8 cellular contexts compared by ENCODE assay signal in the genomic region with DNA sequence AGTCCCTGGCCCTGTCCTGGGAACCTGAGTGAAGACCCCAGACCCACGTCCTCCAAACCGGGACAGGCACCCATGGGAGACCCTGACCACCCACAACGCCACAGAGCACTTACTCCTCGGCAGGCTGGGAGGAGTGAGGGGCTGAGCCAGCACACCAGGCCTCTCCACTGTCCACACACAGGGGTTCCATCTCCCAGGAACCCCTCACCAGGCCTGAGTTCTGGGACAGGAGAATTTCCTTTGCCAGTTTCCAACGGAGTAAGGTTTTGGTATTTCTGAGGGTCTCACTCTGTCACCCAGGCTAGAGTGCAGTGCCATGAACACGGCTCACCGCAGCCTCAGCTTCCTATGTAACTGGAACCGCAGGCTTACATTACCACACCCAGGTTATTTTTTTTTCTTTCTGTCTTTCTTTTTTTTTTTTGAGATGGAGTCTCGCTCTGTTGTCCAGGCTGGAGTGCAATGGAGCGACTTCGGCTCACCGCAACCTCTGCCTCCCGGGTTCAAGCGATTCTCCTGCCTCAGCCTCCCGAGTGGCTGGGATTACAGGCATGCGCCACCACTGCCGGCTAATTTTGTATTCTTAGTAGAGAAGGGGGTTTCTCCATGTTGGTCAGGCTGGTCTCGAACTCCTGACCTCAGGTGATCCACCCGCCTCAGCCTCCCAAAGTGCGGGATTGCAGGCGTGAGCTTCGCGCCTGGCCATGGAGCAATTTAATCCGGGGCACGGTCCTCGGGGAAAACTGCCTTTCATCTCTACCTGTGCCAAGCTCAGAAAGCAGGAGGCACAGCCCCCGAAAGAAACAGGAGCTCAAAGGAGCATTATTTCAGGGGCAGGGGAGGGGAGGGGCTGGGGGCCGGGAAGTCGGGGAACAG. TPM values are rescaled to one million over a fixed set of nuclear protein-coding genes. Genes with fewer than 3 reads are reported as not detected.
A peak's percentile ranks its signal among the peaks of the same experiment; 100 is the strongest.
DNase-seq lines count a peak whose midpoint lies in the region; ATAC-seq and TF ChIP-seq lines count a peak whose summit lies in the region.

No MANE protein-coding gene starts in this region.

- no TSS peak for BruUV-seq in MCF 10A (replicated peaks; lab: Mats Ljungman, UMichigan)

- H3K27me3 ChIP-seq in heart right ventricle, result no peaks in the 10 kb centered on the region
- H3K27me3 ChIP-seq in mesenchymal stem cell (ENCODE audit: control insufficient read depth in 1 of 2, insufficient read depth in 1 of 2, low read length in 2 of 2), result no peaks in the 10 kb centered on the region
- H3K27me3 ChIP-seq in uterus, result no peaks in the 10 kb centered on the region

- peaks cover 6% of the 10 kb centered on the region for H3K4me1 Mint-ChIP-seq in MCF 10A (ENCODE audit: insufficient read depth, unreplicated experiment)

- DNase-seq in heart right ventricle (no peak), cardiac septum (ENCODE audit: low spot score) (no peak), MCF 10A (ENCODE audit: unreplicated experiment) (no peak), mesenchymal stem cell (no peak), uterus (no peak)

- H4K91ac ChIP-seq in mesenchymal stem cell (ENCODE audit: low read length), result no peak overlapping the region

- intact Hi-C loops in heart right ventricle (cut with DNase I) (no loop called here), cardiac septum (cut with DNase I) (no loop called here), MCF 10A (cut with micrococcal nuclease) (no loop called here), uterus (cut with DNase I; ENCODE audit: low total_unique reads) (no loop called here)

- peak overlapping the region; percentile 72 for H3K4me3 Mint-ChIP-seq in MCF 10A (ENCODE audit: unreplicated experiment)

- peak overlapping the region in 1 of 2 experiments; percentile 3 for H2BK12ac ChIP-seq in mesenchymal stem cell (ENCODE audit: low read length in 2 of 2)

- peak overlapping the region in 1 of 2 experiments; percentile 79 for H3K14ac ChIP-seq in mesenchymal stem cell (ENCODE audit: low read length in 2 of 2)

- peaks cover 32% of the 10 kb centered on the region for H3K79me1 ChIP-seq in mesenchymal stem cell (replicated peaks; ENCODE audit: low read length, poor library complexity, severe bottlenecking)

- no peaks in the 10 kb centered on the region for H3K27me3 Mint-ChIP-seq in MCF 10A (ENCODE audit: insufficient read depth, unreplicated experiment)

- H3K9me3 ChIP-seq in heart right ventricle, result no peaks in the 10 kb centered on the region
- H3K9me3 ChIP-seq in mesenchymal stem cell (ENCODE audit: control insufficient read depth, low read length), result no peaks in the 10 kb centered on the region
- H3K9me3 ChIP-seq in uterus, result no peaks in the 10 kb centered on the region

- H3K9ac ChIP-seq in mesenchymal stem cell (ENCODE audit: low read length), result peak overlapping the region; percentile 84

- POLR2A ChIA-PET in MCF 10A (lab: Yijun Ruan, JAX), result interaction anchor here (0.9 to 1.3 kb wide), 4 partner anchors 9 to 45 kb away, joined by 3 to 7 read pairs (median 5); a partner anchor contains a TSS

- no peak overlapping the region for H2BK5ac ChIP-seq in mesenchymal stem cell (ENCODE audit: low read depth, low read length, poor library complexity, severe bottlenecking)

- CTCF ChIA-PET in MCF 10A (lab: Yijun Ruan, JAX), result interaction anchor here (1.6 kb wide), 1 partner anchor 18 kb away, joined by 5 read pairs; no protein-coding TSS in a partner anchor

- no peak overlapping the region for H2AK5ac ChIP-seq in mesenchymal stem cell (ENCODE audit: low read length, severe bottlenecking)

- H3K4me1 ChIP-seq in heart right ventricle (peaks cover 0 to 52% (median 35%) of the 10 kb centered on the region in 9 donors), mesenchymal stem cell (ENCODE audit: control insufficient read depth, insufficient read depth, low read depth, low read length) (peaks cover 41% of the 10 kb centered on the region), uterus (no peaks in the 10 kb centered on the region)

- TF ChIP-seq CTCF in heart right ventricle (IDR thresholded peaks at IDR 0.05) (no peak), MCF 10A (IDR thresholded peaks at IDR 0.05; ENCODE audit: unreplicated experiment) (no peak), uterus (IDR thresholded peaks at IDR 0.05) (no peak)

- peak overlapping the region in 1 of 2 experiments; percentile 79 for H3K23ac ChIP-seq in mesenchymal stem cell (ENCODE audit: low read length in 2 of 2)

- H2BK15ac ChIP-seq in mesenchymal stem cell (ENCODE audit: low read depth, poor library complexity, severe bottlenecking), result no peak overlapping the region

- no peak overlapping the region for H4K8ac ChIP-seq in mesenchymal stem cell (ENCODE audit: low read length)

- H3K18ac ChIP-seq in mesenchymal stem cell (ENCODE audit: low read depth in 1 of 2, low read length in 2 of 2), result no peak overlapping the region

- H3K27ac Mint-ChIP-seq in MCF 10A (ENCODE audit: low read depth, unreplicated experiment), result no peak overlapping the region

- ATAC-seq in heart right ventricle (no peak), HG03039 (IDR thresholded peaks at IDR 0.05; ENCODE audit: unreplicated experiment) (no peak), HG02938 (IDR thresholded peaks at IDR 0.05; ENCODE audit: unreplicated experiment) (no peak), GM18907 (IDR thresholded peaks at IDR 0.05; ENCODE audit: unreplicated experiment) (no peak)

- peak overlapping the region in 6 of 10 donors; percentile 63 to 90 (median 80) for H3K27ac ChIP-seq in heart right ventricle
- H3K27ac ChIP-seq in mesenchymal stem cell (ENCODE audit: low read length, poor library complexity, severe bottlenecking), result no peak overlapping the region
- H3K27ac ChIP-seq in uterus, result no peak overlapping the region

- H3K36me3 ChIP-seq in heart right ventricle, result peaks cover 0 to 27% (median 13%) of the 10 kb centered on the region in 9 donors
- H3K36me3 ChIP-seq in mesenchymal stem cell (ENCODE audit: control insufficient read depth in 1 of 2, insufficient read depth in 2 of 2, low read depth in 1 of 2, low read length in 2 of 2), result peaks cover 17 to 34% of the 10 kb centered on the region in 2 experiments
- H3K36me3 ChIP-seq in uterus, result no peaks in the 10 kb centered on the region

- no peaks in the 10 kb centered on the region for H3K9me3 Mint-ChIP-seq in MCF 10A (ENCODE audit: unreplicated experiment)

- H2BK120ac ChIP-seq in mesenchymal stem cell (ENCODE audit: low read depth, low read length), result no peak overlapping the region

- H3K36me3 Mint-ChIP-seq in MCF 10A (ENCODE audit: insufficient read depth, unreplicated experiment), result peaks cover 16% of the 10 kb centered on the region

- 75 to 83% methylated on average over 29 of the region's 29 CpGs for whole genome bisulfite sequencing in heart right ventricle, 2 donors
- WGBS in mesenchymal stem cell, result 84% methylated on average over 28 of the region's 29 CpGs

- peak overlapping the region; percentile 82 for H3K4me2 ChIP-seq in mesenchymal stem cell (ENCODE audit: low read length, poor library complexity, severe bottlenecking)

- H3K4ac ChIP-seq in mesenchymal stem cell (ENCODE audit: low read depth in 1 of 2, low read length in 2 of 2), result peak overlapping the region in 1 of 2 experiments; percentile 24

- no peak for TF ChIP-seq POLR2A in uterus (IDR thresholded peaks at IDR 0.05)

- no peak overlapping the region for H2AFZ ChIP-seq in mesenchymal stem cell (ENCODE audit: low read depth, low read length)

- H3K4me3 ChIP-seq in heart right ventricle, result peak overlapping the region in 9 of 10 donors; percentile 63 to 99 (median 92)
- H3K4me3 ChIP-seq in mesenchymal stem cell (ENCODE audit: insufficient read depth in 1 of 2, low read depth in 1 of 2, low read length in 2 of 2), result peak overlapping the region; percentile 81 to 86
- H3K4me3 ChIP-seq in uterus, result peak overlapping the region; percentile 59 to 97

RNA-seq across cellular contexts. Expression of a gene that starts 1.6 kb away (rescaled TPM):
- total RNA-seq in heart right ventricle (10 to 100 TPM; 27.1 to 57.3 (median 33.1) TPM), cardiac septum (42.8 TPM), MCF 10A (2022) (18.3 and 23.9 TPM in 2 replicates), uterus (10 to 100 TPM; 10.6 to 36.2 (median 12.8) TPM)
- 10 to 100 TPM; 27.8 to 45.3 TPM for polyA plus RNA-seq in heart right ventricle
- polyA plus RNA-seq in mesenchymal stem cell (2013, experiment 1 of 2), result 84.3 TPM
- 88.5 TPM for polyA plus RNA-seq in mesenchymal stem cell (2013, experiment 2 of 2)

RNA-seq across cellular contexts. Expression of a gene that starts 9.9 kb away (rescaled TPM):
- 10 to 100 TPM; 64.9 to 78.6 (median 74.6) TPM for total RNA-seq in heart right ventricle
- 100 to 1,000 TPM; 134 to 169 TPM for polyA plus RNA-seq in heart right ventricle
- total RNA-seq in cardiac septum, result 60.1 TPM
- total RNA-seq in MCF 10A (2022), result 105 and 121 TPM in 2 replicates
- 82.6 TPM for polyA plus RNA-seq in mesenchymal stem cell (2013, experiment 1 of 2)
- polyA plus RNA-seq in mesenchymal stem cell (2013, experiment 2 of 2), result 81.5 TPM
- total RNA-seq in uterus, result 10 to 100 TPM; 32.4 to 97.3 (median 50.1) TPM

RNA-seq across cellular contexts. Expression of a gene that starts 16.8 kb away (rescaled TPM):
- total RNA-seq in heart right ventricle, result 10 to 100 TPM; 57.8 to 97.0 (median 75.4) TPM
- 10 to 100 TPM; 48.1 to 97.2 TPM for polyA plus RNA-seq in heart right ventricle
- 65.0 TPM for total RNA-seq in cardiac septum
- 71.9 and 76.8 TPM in 2 replicates for total RNA-seq in MCF 10A (2022)
- polyA plus RNA-seq in mesenchymal stem cell (2013, experiment 1 of 2), result 411 TPM
- polyA plus RNA-seq in mesenchymal stem cell (2013, experiment 2 of 2), result 395 TPM
- total RNA-seq in uterus, result 10 to 100 TPM; 37.3 to 77.6 (median 62.2) TPM

RNA-seq across cellular contexts. Expression of a gene that starts 21.5 kb away (rescaled TPM):
- total RNA-seq in heart right ventricle (10 to 100 TPM in 7 of 10 donors, 1 to 10 TPM in 3; 7.0 to 17.4 (median 11.6) TPM), cardiac septum (11.6 TPM), MCF 10A (2022) (29.0 and 37.2 TPM in 2 replicates), uterus (100 to 1,000 TPM in 1 of 4 donors, 10 to 100 TPM in 3; 10.6 to 106 (median 31.9) TPM)
- 10 to 100 TPM in 1 of 2 donors, 1 to 10 TPM in 1; 9.3 to 26.0 TPM for polyA plus RNA-seq in heart right ventricle
- 21.5 TPM for polyA plus RNA-seq in mesenchymal stem cell (2013, experiment 1 of 2)
- polyA plus RNA-seq in mesenchymal stem cell (2013, experiment 2 of 2), result 21.2 TPM

RNA-seq across cellular contexts. Expression of a gene that starts 27.7 kb away (rescaled TPM):
- 10 to 100 TPM in 4 of 10 donors, 1 to 10 TPM in 6; 7.7 to 16.1 (median 9.2) TPM for total RNA-seq in heart right ventricle
- 10 to 100 TPM in 1 of 2 donors, 1 to 10 TPM in 1; 9.4 to 14.9 TPM for polyA plus RNA-seq in heart right ventricle
- 13.5 TPM for total RNA-seq in cardiac septum
- total RNA-seq in MCF 10A (2022), result 37.0 and 43.7 TPM in 2 replicates
- 8.3 TPM for polyA plus RNA-seq in mesenchymal stem cell (2013, experiment 1 of 2)
- 8.7 TPM for polyA plus RNA-seq in mesenchymal stem cell (2013, experiment 2 of 2)
- 10 to 100 TPM in 3 of 4 donors, 1 to 10 TPM in 1; 6.2 to 23.6 (median 19.9) TPM for total RNA-seq in uterus

Comparison
In these comparisons a context has a peak if more than half of its experiments do, and no peak if none do; other contexts are left out.
1. H3K27ac ChIP-seq: peak in heart right ventricle (6 of 10); none in mesenchymal stem cell (single experiment) and uterus (0 of 2).
2. Peak in every context shown above with its lines, with median percentiles within 50 percentile points of each other: H3K4me3 ChIP-seq.